Comparison of ENCODE assay signal across 25 cellular contexts in genomic region chr15:71319935-71320334, GRCh38.
"Had no signal": no experiment of that assay in that cellular context is flagged by ENCODE, and none has a peak within 500 bp of the region (broad histone marks: within the 10 kb centered on the region; RNA-seq: fewer than 3 reads in every experiment).

No MANE protein-coding gene starts in this region.

- H3K27me3 ChIP-seq: MG63, SJSA1 had no signal

- H3K9me3 ChIP-seq: SJSA1 had no signal

- H3K4me3 ChIP-seq: MG63, SJSA1, SK-N-MC had no signal

- H3K27ac ChIP-seq: HL-60, SJSA1, SK-N-MC had no signal

- FAIRE-seq: HTR-8/SVneo, RCC 7860 had no signal

- DNase-seq: Karpas-422, KG1, MG63, MV-4-11, NCI-H1048, NCI-H1105, NCI-H1417, NCI-H1436 treated with DMSO at 0.1 percent for 48 hours, NCI-H1694, NCI-H187 treated with DMSO at 0.1 percent for 48 hours, NCI-H2029 treated with DMSO at 0.1 percent for 48 hours, NCI-H2171 treated with DMSO at 0.1 percent for 48 hours, NCI-H446, NCI-H510A, NCI-H524 treated with DMSO at 0.1 percent for 48 hours, NCI-H69, NCI-H774, Right ventricle myocardium superior, RPMI8226, SIG-M5 had no signal
